36 cellular contexts compared by ENCODE assay signal in the genomic region with DNA sequence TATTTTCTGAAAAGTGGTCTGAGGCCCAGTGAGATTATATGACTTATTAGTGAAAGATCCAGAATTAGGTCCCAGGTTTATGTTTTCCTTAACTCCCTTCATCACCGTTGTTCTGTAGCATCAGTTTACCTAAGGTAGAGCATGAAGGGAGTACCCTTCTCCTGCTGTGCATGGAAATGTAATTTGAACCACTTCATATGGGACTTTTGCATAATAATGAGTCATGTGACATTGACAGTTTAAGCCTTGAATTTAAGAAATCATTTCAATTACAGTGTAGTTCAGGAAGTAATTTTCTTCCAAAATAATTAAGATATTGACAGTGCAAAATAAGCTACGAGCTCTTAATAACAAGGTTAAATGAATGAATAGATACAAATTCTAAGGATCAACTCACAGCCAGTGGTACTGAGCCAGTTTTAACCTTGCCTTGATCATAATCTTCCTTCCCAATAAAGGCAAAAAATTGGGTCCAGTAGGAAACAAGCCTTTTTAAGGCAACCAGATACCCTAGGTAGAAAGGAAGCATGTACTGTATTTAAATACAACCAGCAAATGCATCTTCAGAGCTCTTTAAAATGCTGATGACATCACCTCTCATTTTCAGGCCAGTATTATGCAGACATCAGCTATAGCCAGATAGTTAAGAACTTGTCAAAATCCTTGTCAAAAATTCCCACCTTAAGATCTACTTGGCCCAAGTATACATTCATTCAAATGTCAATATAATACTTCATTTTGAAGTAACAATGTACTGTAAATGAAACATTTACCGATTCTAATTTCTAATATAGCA. TPM values are rescaled to one million over a fixed set of nuclear protein-coding genes. Genes with fewer than 3 reads are reported as not detected.
"Had no signal": no experiment of that assay in that cellular context is flagged by ENCODE, and none has a peak within 500 bp of the region (broad histone marks: within the 10 kb centered on the region; RNA-seq: fewer than 3 reads in every experiment).

No MANE protein-coding gene starts in this region.

- H3K9me3 Mint-ChIP-seq: activated CD4-positive, alpha-beta memory T cell treated with anti-CD3 and anti-CD28 coated beads, Interleukin-2, amount 10 ng/mL, durations not matched to agents 7 days and 5 days; activated CD4-positive, alpha-beta T cell treated with anti-CD3 and anti-CD28 coated beads, Interleukin-2, amount 10 ng/mL, durations not matched to agents 7 days and 5 days; activated naive CD4-positive, alpha-beta T cell treated with anti-CD3 and anti-CD28 coated beads, Interleukin-2, amount 10 ng/mL, durations not matched to agents 7 days and 5 days; activated naive CD4-positive, alpha-beta T cell treated with anti-CD3 and anti-CD28 coated beads, Interleukin-2, amount 50 U/mL, for 24 hours; activated naive CD8-positive, alpha-beta T cell treated with anti-CD3 and anti-CD28 coated beads, Interleukin-2, amount 10 ng/mL, durations not matched to agents 7 days and 5 days; activated naive CD8-positive, alpha-beta T cell treated with anti-CD3 and anti-CD28 coated beads, Interleukin-2, amount 50 U/mL, for 24 hours; activated T-cell treated with anti-CD3 and anti-CD28 coated beads, Interleukin-2, amount 50 U/mL, for 24 hours; activated T-helper 2 cell treated with anti-CD3 and anti-CD28 coated beads, Interferon-gamma antibody, Interleukin-2, Interleukin-4, amounts not matched to agents 10 μg/mL and 5 μg/mL and 100 μg/mL, durations not matched to agents 14 hours and 24 hours and 36 hours; T-helper 1 cell treated with Interleukin-12 subunit alpha and Interleukin-12 subunit beta and Interleukin-4 antibody, amounts not matched to agents 30 μg/mL and 1 μg/mL, for 36 hours; T-helper 2 cell treated with Interferon-gamma antibody and Interleukin-4, amounts not matched to agents 5 μg/mL and 100 μg/mL, for 36 hours had no signal

- H3K4me3 Mint-ChIP-seq: activated CD4-positive, alpha-beta memory T cell treated with anti-CD3 and anti-CD28 coated beads, Interleukin-2, amount 10 ng/mL, durations not matched to agents 7 days and 5 days; activated CD4-positive, alpha-beta T cell treated with anti-CD3 and anti-CD28 coated beads for 36 hours; activated CD4-positive, alpha-beta T cell treated with anti-CD3 and anti-CD28 coated beads, Interleukin-2, amount 10 ng/mL, durations not matched to agents 7 days and 5 days; activated CD8-positive, alpha-beta memory T cell treated with anti-CD3 and anti-CD28 coated beads, Interleukin-2, amount 10 ng/mL, durations not matched to agents 7 days and 5 days; activated CD8-positive, alpha-beta T cell treated with anti-CD3 and anti-CD28 coated beads, Interleukin-2, amount 10 ng/mL, durations not matched to agents 7 days and 5 days; activated naive CD4-positive, alpha-beta T cell treated with anti-CD3 and anti-CD28 coated beads, Interleukin-2, amount 10 ng/mL, durations not matched to agents 7 days and 5 days; activated naive CD4-positive, alpha-beta T cell treated with anti-CD3 and anti-CD28 coated beads, Interleukin-2, amount 50 U/mL, for 24 hours; activated naive CD8-positive, alpha-beta T cell; activated naive CD8-positive, alpha-beta T cell treated with anti-CD3 and anti-CD28 coated beads, Interleukin-2, amount 10 ng/mL, durations not matched to agents 7 days and 5 days; activated naive CD8-positive, alpha-beta T cell treated with anti-CD3 and anti-CD28 coated beads, Interleukin-2, amount 50 U/mL, for 24 hours; activated T-cell treated with anti-CD3 and anti-CD28 coated beads, Interleukin-2, amount 50 U/mL, for 24 hours; T-helper 1 cell treated with Interleukin-12 subunit alpha and Interleukin-12 subunit beta and Interleukin-4 antibody, amounts not matched to agents 30 μg/mL and 1 μg/mL, for 36 hours; T-helper 2 cell treated with Interferon-gamma antibody and Interleukin-4, amounts not matched to agents 5 μg/mL and 100 μg/mL, for 36 hours had no signal

- H3K27me3 ChIP-seq: ascending aorta, body of pancreas, brain microvascular endothelial cell, breast epithelium had no signal

- H3K27ac Mint-ChIP-seq: activated CD4-positive, alpha-beta memory T cell treated with anti-CD3 and anti-CD28 coated beads, Interleukin-2, amount 10 ng/mL, durations not matched to agents 7 days and 5 days; activated CD4-positive, alpha-beta T cell treated with anti-CD3 and anti-CD28 coated beads for 36 hours; activated CD4-positive, alpha-beta T cell treated with anti-CD3 and anti-CD28 coated beads, Interleukin-2, amount 10 ng/mL, durations not matched to agents 7 days and 5 days; activated CD8-positive, alpha-beta memory T cell treated with anti-CD3 and anti-CD28 coated beads, Interleukin-2, amount 10 ng/mL, durations not matched to agents 7 days and 5 days; activated CD8-positive, alpha-beta T cell treated with anti-CD3 and anti-CD28 coated beads, Interleukin-2, amount 10 ng/mL, durations not matched to agents 7 days and 5 days; activated naive CD4-positive, alpha-beta T cell treated with anti-CD3 and anti-CD28 coated beads, Interleukin-2, amount 10 ng/mL, durations not matched to agents 7 days and 5 days; activated naive CD4-positive, alpha-beta T cell treated with anti-CD3 and anti-CD28 coated beads, Interleukin-2, amount 50 U/mL, for 24 hours; activated naive CD8-positive, alpha-beta T cell; activated naive CD8-positive, alpha-beta T cell treated with anti-CD3 and anti-CD28 coated beads, Interleukin-2, amount 10 ng/mL, durations not matched to agents 7 days and 5 days; activated naive CD8-positive, alpha-beta T cell treated with anti-CD3 and anti-CD28 coated beads, Interleukin-2, amount 50 U/mL, for 24 hours; activated T-cell treated with anti-CD3 and anti-CD28 coated beads, Interleukin-2, amount 50 U/mL, for 24 hours; activated T-helper 2 cell treated with anti-CD3 and anti-CD28 coated beads, Interferon-gamma antibody, Interleukin-2, Interleukin-4, amounts not matched to agents 10 μg/mL and 5 μg/mL and 100 μg/mL, durations not matched to agents 14 hours and 24 hours and 36 hours; T-helper 1 cell treated with Interleukin-12 subunit alpha and Interleukin-12 subunit beta and Interleukin-4 antibody, amounts not matched to agents 30 μg/mL and 1 μg/mL, for 36 hours; T-helper 2 cell treated with Interferon-gamma antibody and Interleukin-4, amounts not matched to agents 5 μg/mL and 100 μg/mL, for 36 hours had no signal

- H3K36me3 ChIP-seq: ascending aorta, brain microvascular endothelial cell, breast epithelium had no signal

- ATAC-seq: activated CD4-positive, alpha-beta T cell treated with anti-CD3 and anti-CD28 coated beads for 36 hours; activated CD4-positive, CD25-positive, alpha-beta regulatory T cell treated with anti-CD3 and anti-CD28 coated beads, Interleukin-2, amount 50 U/mL, for 24 hours; activated CD8-positive, alpha-beta memory T cell treated with anti-CD3 and anti-CD28 coated beads, Interleukin-2, amount 10 ng/mL, durations not matched to agents 7 days and 5 days; activated CD8-positive, alpha-beta T cell treated with anti-CD3 and anti-CD28 coated beads, Interleukin-2, amount 10 ng/mL, durations not matched to agents 7 days and 5 days; activated naive CD8-positive, alpha-beta T cell treated with anti-CD3 and anti-CD28 coated beads, Interleukin-2, amount 50 U/mL, for 24 hours; body of pancreas had no signal

- H3K4me1 Mint-ChIP-seq: activated CD4-positive, alpha-beta memory T cell treated with anti-CD3 and anti-CD28 coated beads, Interleukin-2, amount 10 ng/mL, durations not matched to agents 7 days and 5 days; activated CD4-positive, alpha-beta T cell treated with anti-CD3 and anti-CD28 coated beads for 36 hours; activated CD4-positive, alpha-beta T cell treated with anti-CD3 and anti-CD28 coated beads, Interleukin-2, amount 10 ng/mL, durations not matched to agents 7 days and 5 days; activated CD8-positive, alpha-beta memory T cell treated with anti-CD3 and anti-CD28 coated beads, Interleukin-2, amount 10 ng/mL, durations not matched to agents 7 days and 5 days; activated naive CD4-positive, alpha-beta T cell treated with anti-CD3 and anti-CD28 coated beads, Interleukin-2, amount 10 ng/mL, durations not matched to agents 7 days and 5 days; activated naive CD4-positive, alpha-beta T cell treated with anti-CD3 and anti-CD28 coated beads, Interleukin-2, amount 50 U/mL, for 24 hours; activated naive CD8-positive, alpha-beta T cell treated with anti-CD3 and anti-CD28 coated beads, Interleukin-2, amount 10 ng/mL, durations not matched to agents 7 days and 5 days; activated naive CD8-positive, alpha-beta T cell treated with anti-CD3 and anti-CD28 coated beads, Interleukin-2, amount 50 U/mL, for 24 hours had no signal

- H3K4me1 ChIP-seq: ascending aorta, body of pancreas, breast epithelium had no signal

- H3K4me3 ChIP-seq: ascending aorta, body of pancreas, breast epithelium had no signal

- DNase-seq: activated CD4-positive, alpha-beta memory T cell treated with anti-CD3 and anti-CD28 coated beads, Interleukin-2, amount 10 ng/mL, durations not matched to agents 7 days and 5 days; activated CD4-positive, alpha-beta T cell treated with anti-CD3 and anti-CD28 coated beads for 1 hour; activated CD4-positive, alpha-beta T cell treated with anti-CD3 and anti-CD28 coated beads for 36 hours; activated CD4-positive, alpha-beta T cell treated with anti-CD3 and anti-CD28 coated beads for 48 hours; activated CD4-positive, alpha-beta T cell treated with anti-CD3 and anti-CD28 coated beads, Interleukin-2, amount 10 ng/mL, durations not matched to agents 7 days and 5 days; activated CD4-positive, alpha-beta T cell treated with anti-CD3 and anti-CD28 coated beads, Interleukin-2, amount 50 U/mL, for 48 hours; activated CD4-positive, CD25-positive, alpha-beta regulatory T cell; activated CD8-positive, alpha-beta memory T cell treated with anti-CD3 and anti-CD28 coated beads for 24 hours; activated CD8-positive, alpha-beta memory T cell treated with anti-CD3 and anti-CD28 coated beads, Interleukin-2, amount 10 ng/mL, durations not matched to agents 7 days and 5 days; activated CD8-positive, alpha-beta memory T cell treated with anti-CD3 and anti-CD28 coated beads, Interleukin-2, amount 50 U/mL, for 48 hours; activated CD8-positive, alpha-beta T cell treated with anti-CD3 and anti-CD28 coated beads, Interleukin-2, amount 10 ng/mL, durations not matched to agents 7 days and 5 days; activated effector memory CD4-positive, alpha-beta T cell treated with Interleukin-2 at 50 U/mL for 16 hours; activated gamma-delta T cell; activated naive CD4-positive, alpha-beta T cell treated with anti-CD3 and anti-CD28 coated beads, Interleukin-2, amount 10 ng/mL, durations not matched to agents 7 days and 5 days; activated naive CD4-positive, alpha-beta T cell treated with Interleukin-2 at 50 U/mL for 16 hours; activated naive CD8-positive, alpha-beta T cell treated with anti-CD3 and anti-CD28 coated beads, Interleukin-2, amount 10 ng/mL, durations not matched to agents 7 days and 5 days; activated naive CD8-positive, alpha-beta T cell treated with anti-CD3 and anti-CD28 coated beads, Interleukin-2, amount 50 U/mL, for 24 hours; activated T-cell treated with anti-CD3 and anti-CD28 coated beads, Interleukin-2, amount 50 U/mL, for 24 hours; activated T-cell treated with anti-CD3 and anti-CD28 coated beads, Interleukin-2, amount 50 U/mL, for 48 hours; amygdala; anterior cingulate cortex; body of pancreas; brain microvascular endothelial cell; central memory CD4-positive, alpha-beta T cell; T-helper 2 cell; T-helper 9 cell had no signal

- H3K9me3 ChIP-seq: ascending aorta, body of pancreas, breast epithelium had no signal

- FAIRE-seq: TTC549 had no signal

- H3K36me3 Mint-ChIP-seq: activated CD8-positive, alpha-beta memory T cell treated with anti-CD3 and anti-CD28 coated beads, Interleukin-2, amount 10 ng/mL, durations not matched to agents 7 days and 5 days; activated naive CD4-positive, alpha-beta T cell treated with anti-CD3 and anti-CD28 coated beads, Interleukin-2, amount 10 ng/mL, durations not matched to agents 7 days and 5 days; activated naive CD4-positive, alpha-beta T cell treated with anti-CD3 and anti-CD28 coated beads, Interleukin-2, amount 50 U/mL, for 24 hours; activated naive CD8-positive, alpha-beta T cell; activated naive CD8-positive, alpha-beta T cell treated with anti-CD3 and anti-CD28 coated beads, Interleukin-2, amount 10 ng/mL, durations not matched to agents 7 days and 5 days had no signal

- H3K27me3 Mint-ChIP-seq: activated CD4-positive, alpha-beta memory T cell treated with anti-CD3 and anti-CD28 coated beads, Interleukin-2, amount 10 ng/mL, durations not matched to agents 7 days and 5 days; activated CD4-positive, alpha-beta T cell treated with anti-CD3 and anti-CD28 coated beads for 36 hours; activated CD8-positive, alpha-beta memory T cell treated with anti-CD3 and anti-CD28 coated beads, Interleukin-2, amount 10 ng/mL, durations not matched to agents 7 days and 5 days; activated naive CD4-positive, alpha-beta T cell treated with anti-CD3 and anti-CD28 coated beads, Interleukin-2, amount 10 ng/mL, durations not matched to agents 7 days and 5 days; activated naive CD4-positive, alpha-beta T cell treated with anti-CD3 and anti-CD28 coated beads, Interleukin-2, amount 50 U/mL, for 24 hours; activated naive CD8-positive, alpha-beta T cell treated with anti-CD3 and anti-CD28 coated beads, Interleukin-2, amount 10 ng/mL, durations not matched to agents 7 days and 5 days; activated naive CD8-positive, alpha-beta T cell treated with anti-CD3 and anti-CD28 coated beads, Interleukin-2, amount 50 U/mL, for 24 hours; activated T-cell treated with anti-CD3 and anti-CD28 coated beads, Interleukin-2, amount 50 U/mL, for 24 hours had no signal

- H3K27ac ChIP-seq: ascending aorta, body of pancreas, brain microvascular endothelial cell, breast epithelium, VCaP had no signal

RNA-seq across cellular contexts. Expression of a gene that starts 48.8 kb away (rescaled TPM):
- total RNA-seq: activated CD4-positive, alpha-beta memory T cell treated with anti-CD3 and anti-CD28 coated beads, Interleukin-2, amount 10 ng/mL, durations not matched to agents 7 days and 5 days; activated CD4-positive, alpha-beta T cell treated with anti-CD3 and anti-CD28 coated beads for 36 hours; activated CD4-positive, alpha-beta T cell treated with anti-CD3 and anti-CD28 coated beads, Interleukin-2, amount 10 ng/mL, durations not matched to agents 7 days and 5 days; activated CD8-positive, alpha-beta memory T cell treated with anti-CD3 and anti-CD28 coated beads, Interleukin-2, amount 10 ng/mL, durations not matched to agents 7 days and 5 days; activated CD8-positive, alpha-beta T cell treated with anti-CD3 and anti-CD28 coated beads, Interleukin-2, amount 10 ng/mL, durations not matched to agents 7 days and 5 days; activated naive CD8-positive, alpha-beta T cell treated with anti-CD3 and anti-CD28 coated beads, Interleukin-2, amount 10 ng/mL, durations not matched to agents 7 days and 5 days; activated T-helper 2 cell treated with anti-CD3 and anti-CD28 coated beads, Interferon-gamma antibody, Interleukin-2, Interleukin-4, amounts not matched to agents 10 μg/mL and 5 μg/mL and 100 μg/mL, durations not matched to agents 14 hours and 24 hours and 36 hours; body of pancreas had no signal
